ENCODE assay signal across 8 cellular contexts in genomic region chr16:1379054-1379862, GRCh38. TPM values are rescaled to one million over a fixed set of nuclear protein-coding genes. Genes with fewer than 3 reads are reported as not detected.
A peak's percentile ranks its signal among the peaks of the same experiment; 100 is the strongest.
DNase-seq lines count a peak whose midpoint lies in the region; ATAC-seq and TF ChIP-seq lines count a peak whose summit lies in the region.

No MANE protein-coding gene starts in this region.

- in situ Hi-C loops in T47D (cut with HindIII; ENCODE audit: low pct_unique_long_range_greater_than_20kb, low sequenced_read_pairs) = no loop called here

- peaks cover 0 to 2% (median 0%) of the 10 kb centered on the region in 6 donors for H3K9me3 Mint-ChIP-seq in immature natural killer cell

- TF ChIP-seq CTCF in VCaP (conservative IDR thresholded peaks at IDR 0.05) = no peak

- ATAC-seq in GM18868 (IDR thresholded peaks at IDR 0.05; ENCODE audit: unreplicated experiment) (peak; percentile 62), GM21423 (IDR thresholded peaks at IDR 0.05; ENCODE audit: unreplicated experiment) (no peak)

- H3K27ac Mint-ChIP-seq in immature natural killer cell = peak overlapping the region in 5 of 6 donors; percentile 57 to 91 (median 62)

- H3K27ac ChIP-seq in VCaP = peak overlapping the region; percentile 78

- peak overlapping the region; percentile 52 to 73 (median 66) for H3K4me3 Mint-ChIP-seq in immature natural killer cell

- peaks cover 13% of the 10 kb centered on the region for H3K36me3 ChIP-seq in MG63

- H3K27me3 Mint-ChIP-seq in immature natural killer cell (ENCODE audit: low read depth in 3 of 3) = peaks cover 2 to 9% (median 9%) of the 10 kb centered on the region in 3 donors

- peaks cover 15 to 22% of the 10 kb centered on the region in 2 donors for H3K4me1 Mint-ChIP-seq in immature natural killer cell

- no peaks in the 10 kb centered on the region for H3K27me3 ChIP-seq in MG63

- H3K4me3 ChIP-seq in MG63 = peak overlapping the region; percentile 93

- no peaks in the 10 kb centered on the region for H3K9me3 ChIP-seq in MG63

- peak; percentile 94 for DNase-seq in AG08396 (ENCODE audit: low spot score)
- peak; percentile 86 for DNase-seq in MG63
- DNase-seq in T47D (ENCODE audit: low read depth in 1 of 2, low spot score in 1 of 2) = peak; percentile 77 to 89
- DNase-seq in immature natural killer cell = peak; percentile 57 to 64 (median 61)
- peak; percentile 55 to 70 for DNase-seq in stimulated activated CD4-positive, alpha-beta T cell treated with anti-CD3 and anti-CD28 coated beads, Interleukin-12 subunit alpha, Interleukin-12 subunit beta, amount 100 ng/mL, for 24 hours (ENCODE audit: low read depth in 2 of 2)

- H3K36me3 Mint-ChIP-seq in immature natural killer cell = no peaks in the 10 kb centered on the region

RNA-seq across cellular contexts. Expression of gene GNPTG, which starts 27.5 kb away (rescaled TPM):
- 40.9 and 52.2 TPM in 2 replicates for total RNA-seq in MG63 (2014; rRNA removed; shearing (Covaris generic); ENCODE audit: low replicate concordance)
- 10 to 100 TPM; 44.3 to 76.5 (median 64.1) TPM for polyA plus RNA-seq in immature natural killer cell

RNA-seq across cellular contexts. Expression of gene TSR3, which starts 27.6 kb away (rescaled TPM):
- 138 and 174 TPM in 2 replicates for total RNA-seq in MG63 (2014; rRNA removed; shearing (Covaris generic); ENCODE audit: low replicate concordance)
- polyA plus RNA-seq in immature natural killer cell = 100 to 1,000 TPM; 104 to 143 (median 114) TPM

RNA-seq across cellular contexts. Expression of gene UNKL, which starts 35.2 kb away (rescaled TPM):
- total RNA-seq in MG63 (2014; rRNA removed; shearing (Covaris generic); ENCODE audit: low replicate concordance) = 10.5 and 16.2 TPM in 2 replicates
- 10 to 100 TPM in 1 of 3 donors, 1 to 10 TPM in 2; 1.0 to 14.5 (median 5.9) TPM for polyA plus RNA-seq in immature natural killer cell

RNA-seq across cellular contexts. Expression of gene UQCC4, which starts 41.3 kb away (rescaled TPM):
- 28.1 and 52.9 TPM in 2 replicates for total RNA-seq in MG63 (2014; rRNA removed; shearing (Covaris generic); ENCODE audit: low replicate concordance)
- polyA plus RNA-seq in immature natural killer cell = 10 to 100 TPM; 59.3 to 79.9 (median 64.7) TPM

RNA-seq across cellular contexts. Expression of gene BAIAP3, which starts 45.8 kb away (rescaled TPM):
- 1.1 TPM in 1 of 2 replicates, not detected in the other for total RNA-seq in MG63 (2014; rRNA removed; shearing (Covaris generic); ENCODE audit: low replicate concordance)
- polyA plus RNA-seq in immature natural killer cell = 1 to 10 TPM in 2 of 3 donors, not detected in 1; 1.9 to 4.0 TPM
